ENCODE assay signal across 8 cellular contexts in the genomic region with DNA sequence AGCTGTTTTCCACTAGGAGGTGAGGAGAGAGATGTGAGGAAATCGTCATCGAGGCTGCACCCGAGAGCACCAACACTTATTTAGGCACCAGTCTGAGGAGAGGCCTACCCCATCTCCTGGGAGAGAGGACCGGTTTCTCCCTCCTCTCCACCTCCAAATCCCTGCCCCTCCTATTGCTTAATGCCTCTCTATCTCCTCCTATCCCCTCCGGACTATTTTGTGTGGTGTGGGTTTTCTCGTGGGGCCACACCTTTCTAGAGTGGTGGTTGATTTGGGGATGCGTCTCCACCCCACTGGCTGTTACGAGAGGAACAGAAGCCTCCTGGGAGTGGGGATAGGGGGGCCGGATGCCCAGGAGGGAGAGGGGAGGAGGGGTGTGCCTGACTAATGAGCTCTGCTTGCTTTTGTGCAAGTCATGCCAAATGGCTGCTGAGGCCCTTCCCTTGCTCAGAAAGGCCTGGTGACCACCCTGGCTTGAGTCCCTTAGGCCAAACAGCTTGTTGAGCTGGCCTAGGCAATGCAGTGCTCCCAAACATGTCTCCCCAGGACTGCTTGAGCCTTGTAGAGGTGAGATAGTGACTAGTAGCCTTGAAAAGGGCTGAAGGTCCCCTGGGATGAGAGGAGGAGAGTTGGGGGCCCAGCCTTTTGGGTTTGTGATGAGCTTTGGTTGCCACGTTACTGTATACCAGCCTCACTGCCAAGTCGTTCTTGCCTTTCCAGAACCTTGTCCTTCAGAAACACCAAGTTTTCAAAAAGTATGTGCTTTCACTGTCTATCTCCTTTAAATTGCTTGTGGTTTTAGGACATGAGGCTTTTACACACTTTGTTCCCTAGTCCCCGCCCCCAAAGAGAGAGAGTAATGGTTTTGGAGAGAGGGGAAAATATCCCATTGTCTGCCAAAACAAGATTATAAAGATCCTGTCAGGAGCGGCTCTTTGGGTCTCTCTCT. TPM values are rescaled to one million over a fixed set of nuclear protein-coding genes. Genes with fewer than 3 reads are reported as not detected.
DNase-seq lines count a peak whose midpoint lies in the region; ATAC-seq and TF ChIP-seq lines count a peak whose summit lies in the region.

No MANE protein-coding gene starts in this region.

- H3K9me2 ChIP-seq in HCT116 (ENCODE audit: insufficient read depth) (no peaks in the 10 kb centered on the region), OCI-LY1 (ENCODE audit: low read depth, low read length) (no peaks in the 10 kb centered on the region)

- H3K27ac Mint-ChIP-seq in naive B cell: peak overlapping the region; percentile 61 to 94 (median 84)

- H3K27me3 ChIP-seq in DND-41 (ENCODE audit: insufficient read depth, low read length, poor library complexity) (no peaks in the 10 kb centered on the region), HCT116 (ENCODE audit: insufficient read depth, low read length) (no peaks in the 10 kb centered on the region), OCI-LY1 (ENCODE audit: insufficient read depth, low read length) (no peaks in the 10 kb centered on the region), esophagus squamous epithelium (no peaks in the 10 kb centered on the region), testis (no peaks in the 10 kb centered on the region)

- H3K4me3 Mint-ChIP-seq in naive B cell: peak overlapping the region; percentile 93 to 96 (median 94)

- CTCF ChIA-PET in HCT116 (lab: Charles Lee): no interaction called here

- H3K4me1 ChIP-seq in DND-41 (ENCODE audit: insufficient read depth, low read length) (peaks cover 52% of the 10 kb centered on the region), HCT116 (ENCODE audit: control insufficient read depth in 1 of 2, insufficient read depth in 2 of 2, low read length in 2 of 2) (peaks cover 14 to 27% of the 10 kb centered on the region in 2 experiments), OCI-LY1 (ENCODE audit: insufficient read depth, low read length, severe bottlenecking) (peaks cover 41% of the 10 kb centered on the region), esophagus squamous epithelium (peaks cover 2 to 62% (median 20%) of the 10 kb centered on the region in 3 donors), testis (no peaks in the 10 kb centered on the region)

- no peak for TF ChIP-seq POLR2A in HCT116 (IDR thresholded peaks at IDR 0.05; ENCODE audit: borderline replicate concordance, extremely low read depth, insufficient read depth, insufficient read length)
- TF ChIP-seq POLR2A in esophagus squamous epithelium (IDR thresholded peaks at IDR 0.05): peak in 2 of 4 donors; percentile 21 to 57
- no peak for TF ChIP-seq POLR2A in testis (IDR thresholded peaks at IDR 0.05)

- peak overlapping the region; percentile 94 for H3K9ac ChIP-seq in DND-41 (ENCODE audit: low read depth, low read length)
- peak overlapping the region; percentile 74 for H3K9ac ChIP-seq in HCT116 (ENCODE audit: low read length)
- peak overlapping the region; percentile 97 for H3K9ac ChIP-seq in OCI-LY1 (ENCODE audit: low read length)

- H2AFZ ChIP-seq in DND-41 (ENCODE audit: low read depth, low read length) (no peak overlapping the region; the same call in 1 of the 2 replicates), HCT116 (ENCODE audit: low read depth, low read length, poor library complexity, severe bottlenecking) (no peak overlapping the region), OCI-LY1 (ENCODE audit: low read length) (no peak overlapping the region)

- H3K79me2 ChIP-seq in DND-41 (ENCODE audit: insufficient read depth, low read length): peaks cover 65% of the 10 kb centered on the region
- peaks cover 57% of the 10 kb centered on the region for H3K79me2 ChIP-seq in HCT116 (ENCODE audit: insufficient read depth, low read length)
- H3K79me2 ChIP-seq in OCI-LY1 (ENCODE audit: insufficient read depth, low read length): peaks cover 49% of the 10 kb centered on the region

- ATAC-seq in DND-41 (ENCODE audit: insufficient read depth, low read depth) (peak; percentile 82), HCT116 (peak; percentile 49), naive B cell (ENCODE audit: low read depth in 2 of 2) (peak; percentile 25 to 41), HG03175 (IDR thresholded peaks at IDR 0.05; ENCODE audit: unreplicated experiment) (no peak)

- peaks cover 0 to 5% (median 0%) of the 10 kb centered on the region in 7 donors for H3K9me3 Mint-ChIP-seq in naive B cell

- H4K20me1 ChIP-seq in DND-41 (ENCODE audit: insufficient read depth, low read length): peaks cover 36% of the 10 kb centered on the region
- H4K20me1 ChIP-seq in HCT116 (ENCODE audit: insufficient read depth): no peaks in the 10 kb centered on the region
- no peaks in the 10 kb centered on the region for H4K20me1 ChIP-seq in OCI-LY1 (ENCODE audit: insufficient read depth, low read length)

- BruUV-seq in HCT116 (replicated peaks; lab: Mats Ljungman, UMichigan): no TSS peak

- 0 to 29% methylated on average over 6 to 9 of the region's 13 CpGs for WGBS in esophagus squamous epithelium, 2 donors
- WGBS in testis, 2 donors: 3 to 5% methylated on average over 6 to 13 of the region's 13 CpGs

- peaks cover 47 to 65% (median 48%) of the 10 kb centered on the region in 3 donors for H3K4me1 Mint-ChIP-seq in naive B cell

- POLR2A ChIA-PET in HCT116 (lab: Charles Lee): no interaction called here

- peak overlapping the region; percentile 79 for H3K4me2 ChIP-seq in DND-41 (ENCODE audit: insufficient read depth, low read length)
- H3K4me2 ChIP-seq in HCT116 (ENCODE audit: low read length): peak overlapping the region; percentile 84
- peak overlapping the region; percentile 83 for H3K4me2 ChIP-seq in OCI-LY1 (ENCODE audit: low read length)

- no peak for TF ChIP-seq CTCF in DND-41 (IDR thresholded peaks at IDR 0.05; ENCODE audit: borderline replicate concordance, extremely low read depth, low read length, poor library complexity, severe bottlenecking)
- no peak for TF ChIP-seq CTCF in HCT116 (IDR thresholded peaks at IDR 0.05 in 2 of 3, conservative IDR thresholded peaks at IDR 0.05 in 1 of 3; ENCODE audit: borderline replicate concordance in 1 of 3, insufficient read depth in 1 of 3, low read depth in 2 of 3, low read length in 2 of 3)
- TF ChIP-seq CTCF in OCI-LY1 (IDR thresholded peaks at IDR 0.05; ENCODE audit: low read length): no peak
- TF ChIP-seq CTCF in esophagus squamous epithelium (IDR thresholded peaks at IDR 0.05): no peak
- TF ChIP-seq CTCF in testis (IDR thresholded peaks at IDR 0.05): no peak

- H3K36me3 Mint-ChIP-seq in naive B cell: peaks cover 0 to 24% of the 10 kb centered on the region in 2 donors

- H3K27me3 Mint-ChIP-seq in naive B cell: no peaks in the 10 kb centered on the region

- H3K36me3 ChIP-seq in DND-41 (ENCODE audit: insufficient read depth, low read length) (peaks cover 39% of the 10 kb centered on the region), HCT116 (ENCODE audit: control insufficient read depth in 1 of 2, insufficient read depth in 2 of 2, low read length in 2 of 2) (no peaks in the 10 kb centered on the region), OCI-LY1 (ENCODE audit: insufficient read depth, low read length) (no peaks in the 10 kb centered on the region; the same call in 1 of the 2 replicates), esophagus squamous epithelium (no peaks in the 10 kb centered on the region), testis (ENCODE audit: low read depth, missing control alignments) (no peaks in the 10 kb centered on the region)

- intact Hi-C loops in HCT116 (cut with micrococcal nuclease) (loop anchor here (1.0 kb wide), 1 partner anchor 73 kb away; no protein-coding TSS in a partner anchor), esophagus squamous epithelium (cut with DNase I) (no loop called here), testis (cut with DNase I; ENCODE audit: low total_unique reads) (no loop called here)

- DNase-seq in DND-41 (peak; percentile 87), HCT116 (ENCODE audit: low read depth, low spot score) (peak; percentile 29), esophagus squamous epithelium (lab: John Stamatoyannopoulos, UW) (peak; percentile 12), naive B cell (peak; percentile 40), testis (peak; percentile 52)
- peak; percentile 60 for DNase-seq in activated T-cell treated with anti-CD3 and anti-CD28 coated beads, Interleukin-2, amount 50 U/mL, for 1 hour

- H3K27ac ChIP-seq in DND-41 (ENCODE audit: low read length) (peak overlapping the region; percentile 89), HCT116 (ENCODE audit: low read depth, low read length) (peak overlapping the region; percentile 79), OCI-LY1 (ENCODE audit: low read depth, low read length, poor library complexity, severe bottlenecking) (peak overlapping the region; percentile 88), esophagus squamous epithelium (peak overlapping the region; percentile 90 to 95 (median 93)), testis (peak overlapping the region; percentile 84 to 89)

- TF ChIP-seq RAD21 in HCT116 (IDR thresholded peaks at IDR 0.05; ENCODE audit: low read depth): no peak

- H3K9me3 ChIP-seq in DND-41 (ENCODE audit: insufficient read depth, low read length, severe bottlenecking): no peaks in the 10 kb centered on the region
- no peaks in the 10 kb centered on the region for H3K9me3 ChIP-seq in HCT116 (ENCODE audit: control insufficient read depth in 1 of 2, insufficient read depth in 1 of 2, low read depth in 1 of 2, low read length in 2 of 2)
- H3K9me3 ChIP-seq in OCI-LY1 (ENCODE audit: low read length): no peaks in the 10 kb centered on the region
- H3K9me3 ChIP-seq in esophagus squamous epithelium: no peaks in the 10 kb centered on the region
- H3K9me3 ChIP-seq in testis: no peaks in the 10 kb centered on the region

- RAD21 ChIA-PET in HCT116 (lab: Charles Lee; ENCODE audit: low non-redundant PET in 1 of 2, low total read pairs in 2 of 2, uncharacterized antibody in 2 of 2, unreplicated experiment in 2 of 2): no interaction called here

- no peaks in the 10 kb centered on the region for H3F3A ChIP-seq in OCI-LY1 (ENCODE audit: insufficient read depth, low read length)

- H3K4me3 ChIP-seq in DND-41 (ENCODE audit: low read depth in 1 of 2, low read length in 2 of 2) (peak overlapping the region; percentile 66 to 88), HCT116 (replicated peaks in 1 of 2; ENCODE audit: low read depth in 1 of 2, low read length in 2 of 2) (peak overlapping the region; percentile 68 to 78), OCI-LY1 (ENCODE audit: low read depth, low read length, poor library complexity, severe bottlenecking) (peak overlapping the region; percentile 98), esophagus squamous epithelium (peak overlapping the region; percentile 56 to 72 (median 66)), testis (peak overlapping the region; percentile 62 to 68)

TF ChIP-seq in HCT116, 20 proteins besides CTCF, POLR2A, EP300 and RAD21 (continues in another document):
- TF ChIP-seq CBX3 (IDR thresholded peaks at IDR 0.05; ENCODE audit: low read depth): no peak
- no peak for TF ChIP-seq SP1 (IDR thresholded peaks at IDR 0.05; ENCODE audit: low read depth)
- no peak for TF ChIP-seq SIN3A (IDR thresholded peaks at IDR 0.05; ENCODE audit: low read depth)
- peak; percentile 35 for TF ChIP-seq ZFX (IDR thresholded peaks at IDR 0.05)

RNA-seq across cellular contexts. Expression of a gene that starts 1.2 kb away (rescaled TPM):
- total RNA-seq in HCT116 (2021; ENCODE audit: unreplicated experiment) (119 TPM), esophagus squamous epithelium (100 to 1,000 TPM in 3 of 4 donors, 10 to 100 TPM in 1; 62.4 to 158 (median 133) TPM), testis (10 to 100 TPM; 30.1 to 53.1 TPM)
- 120 and 125 TPM in 2 replicates for polyA plus RNA-seq in HCT116 (2012)
- polyA plus RNA-seq in naive B cell (ENCODE audit: low read depth in 6 of 6) (100 to 1,000 TPM; 494 to 728 (median 559) TPM), testis (ENCODE audit: insufficient read depth, low read depth, low replicate concordance) (82.7 TPM)

Comparison
In these comparisons a context has a peak if more than half of its experiments do, and no peak if none do; other contexts are left out.
1. DNase-seq: peak in every context shown above with its lines; median percentile 87 in DND-41; 60 in activated T-cell treated with anti-CD3 and anti-CD28 coated beads, Interleukin-2, amount 50 U/mL, for 1 hour; 52 in testis; 40 in naive B cell; 29 in HCT116; 12 in esophagus squamous epithelium.